ENCODE assay signal across 10 cellular contexts in the genomic region with DNA sequence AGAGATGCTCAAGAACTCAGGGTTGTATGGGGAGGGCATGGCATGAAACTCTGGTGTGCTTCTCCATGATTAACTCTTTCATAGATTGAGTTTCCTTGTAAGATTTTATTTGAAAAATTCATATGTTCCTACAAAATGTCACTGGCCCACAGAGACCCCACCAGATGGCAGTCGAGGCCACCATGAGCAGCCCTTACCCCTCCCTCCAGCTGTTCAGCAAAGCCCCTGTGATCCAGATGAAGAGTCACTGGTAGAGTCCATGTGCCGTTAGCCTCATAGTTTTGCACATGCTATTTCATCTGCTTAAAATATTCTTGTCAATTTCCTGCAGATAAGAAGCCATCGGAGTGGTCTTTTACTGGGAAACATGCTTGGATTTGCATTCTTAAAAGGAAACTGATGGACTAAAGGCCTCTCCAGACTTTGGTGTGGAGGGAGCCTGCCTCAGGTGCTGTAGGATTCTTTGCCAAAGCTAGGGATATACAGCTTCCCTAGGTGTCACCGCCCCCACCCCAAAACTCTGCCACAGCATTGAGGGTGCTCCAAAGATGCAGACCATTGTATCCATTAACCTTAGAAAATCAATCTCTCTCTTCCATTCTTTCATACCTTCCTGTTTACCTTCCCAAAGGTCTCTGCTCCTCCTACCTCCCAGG. TPM values are rescaled to one million over a fixed set of nuclear protein-coding genes. Genes with fewer than 3 reads are reported as not detected.
DNase-seq lines count a peak whose midpoint lies in the region; ATAC-seq and TF ChIP-seq lines count a peak whose summit lies in the region.
"Had no signal": no experiment of that assay in that cellular context is flagged by ENCODE, and none has a peak within 500 bp of the region (broad histone marks: within the 10 kb centered on the region; RNA-seq: fewer than 3 reads in every experiment).

No MANE protein-coding gene starts in this region.

- H3K36me3 Mint-ChIP-seq in activated naive CD4-positive, alpha-beta T cell treated with anti-CD3 and anti-CD28 coated beads, Interleukin-2, amount 50 U/mL, for 72 hours = no peaks in the 10 kb centered on the region

- H3K9me3 Mint-ChIP-seq in activated naive CD4-positive, alpha-beta T cell treated with anti-CD3 and anti-CD28 coated beads, Interleukin-2, amount 50 U/mL, for 72 hours = no peaks in the 10 kb centered on the region

- ATAC-seq in GM19324 (IDR thresholded peaks at IDR 0.05; ENCODE audit: low FRiP score, unreplicated experiment) = peak; percentile 43
- ATAC-seq in activated naive CD4-positive, alpha-beta T cell treated with anti-CD3 and anti-CD28 coated beads, Interleukin-2, amount 50 U/mL, for 72 hours = no peak

- CTCF ChIA-PET in AG04449 (lab: Yijun Ruan, JAX) = interaction anchor here (3.2 kb wide), 1 partner anchor 234 kb away, joined by 18 read pairs; no protein-coding TSS in a partner anchor

- DNase-seq in AG04449 (ENCODE audit: low read depth, low spot score) (no peak), NCI-H748 (lab: John Stamatoyannopoulos, UW; ENCODE audit: unreplicated experiment) (peak; percentile 65), fibroblast of peridontal ligament (ENCODE audit: extremely low read depth) (peak; percentile 35), cortex of kidney (lab: John Stamatoyannopoulos, UW) (no peak), activated T-cell treated with anti-CD3 and anti-CD28 coated beads for 4 hours (no peak), posterior cingulate gyrus (no peak)
- no peak for DNase-seq in activated naive CD4-positive, alpha-beta T cell treated with anti-CD3 and anti-CD28 coated beads, Interleukin-2, amount 50 U/mL, for 72 hours (ENCODE audit: low spot score in 2 of 2)
- DNase-seq: NCI-H526 treated with DMSO at 0.1 percent for 48 hours; stimulated activated CD4-positive, alpha-beta T cell treated with anti-CD3 and anti-CD28 coated beads, Interleukin-2, amount 100 ng/mL, for 48 hours had no signal

- POLR2A ChIA-PET in AG04449 (lab: Yijun Ruan, JAX) = no interaction called here

- peak; percentile 35 for TF ChIP-seq CTCF in AG04449 (IDR thresholded peaks at IDR 0.05; ENCODE audit: insufficient read depth, low read length, missing control alignments)

- H3K27ac Mint-ChIP-seq in activated naive CD4-positive, alpha-beta T cell treated with anti-CD3 and anti-CD28 coated beads, Interleukin-2, amount 50 U/mL, for 72 hours = no peak overlapping the region

- no peak overlapping the region for H3K4me3 ChIP-seq in AG04449 (ENCODE audit: low read depth, low read length)

- intact Hi-C loops in posterior cingulate gyrus (cut with DNase I) = no loop called here

RNA-seq across cellular contexts. Expression of a gene that starts 18.8 kb away (rescaled TPM):
- total RNA-seq in activated naive CD4-positive, alpha-beta T cell treated with anti-CD3 and anti-CD28 coated beads, Interleukin-2, amount 50 U/mL, for 72 hours = not detected

Comparison
In these comparisons a context has a peak if more than half of its experiments do, and no peak if none do; other contexts are left out.
1. DNase-seq: peak in NCI-H748 (single experiment) and fibroblast of peridontal ligament (single experiment); none in AG04449 (single experiment), cortex of kidney (single experiment), activated T-cell treated with anti-CD3 and anti-CD28 coated beads for 4 hours (single experiment), activated naive CD4-positive, alpha-beta T cell treated with anti-CD3 and anti-CD28 coated beads, Interleukin-2, amount 50 U/mL, for 72 hours (0 of 2) and posterior cingulate gyrus (0 of 10).